Comparison of ENCODE assay signal across 10 cellular contexts in genomic region chr7:158811894-158812293, GRCh38. TPM values are rescaled to one million over a fixed set of nuclear protein-coding genes. Genes with fewer than 3 reads are reported as not detected.
DNase-seq lines count a peak whose midpoint lies in the region; TF ChIP-seq lines count a peak whose summit lies in the region.
"Had no signal": no experiment of that assay in that cellular context is flagged by ENCODE, and none has a peak within 500 bp of the region (broad histone marks: within the 10 kb centered on the region; RNA-seq: fewer than 3 reads in every experiment).

No MANE protein-coding gene starts in this region.

- peak overlapping the region; percentile 95 for H3K27ac Mint-ChIP-seq in activated T-cell treated with anti-CD3 and anti-CD28 coated beads, Interleukin-2, amount 50 U/mL, for 24 hours

- in situ Hi-C loops in mammary epithelial cell (cut with MboI; ENCODE audit: low sequenced_read_pairs in 2 of 2) (no loop called here), transverse colon (cut with MboI; ENCODE audit: low pct_ligation_motif_present in 1 of 4, low pct_unique_long_range_greater_than_20kb in 1 of 4, low sequenced_read_pairs in 3 of 4) (no loop called here)

- H3K4me1 Mint-ChIP-seq in activated T-cell treated with anti-CD3 and anti-CD28 coated beads, Interleukin-2, amount 50 U/mL, for 24 hours (ENCODE audit: low read depth), result peaks cover 90% of the 10 kb centered on the region

- H2AFZ ChIP-seq in mammary epithelial cell (ENCODE audit: low read depth, low read length), result no peak overlapping the region

- WGBS in mammary epithelial cell (ENCODE audit: low coverage, missing lambda C conversion rate), result 81% methylated on average over 4 of the region's 5 CpGs
- 83% methylated on average over 5 of the region's 5 CpGs; no CpG with 5 or more reads in 1 of the 2 donors for WGBS in transverse colon (ENCODE audit: low coverage in 1 of 2), 2 donors

- CTCF ChIA-PET in mammary epithelial cell (lab: Charles Lee; ENCODE audit: low non-redundant PET), result no interaction called here

- no peak for TF ChIP-seq POLR2A in transverse colon (IDR thresholded peaks at IDR 0.05)

- H3K9ac ChIP-seq in mammary epithelial cell (ENCODE audit: insufficient read depth, low read length) (no peak overlapping the region), muscle layer of colon (ENCODE audit: low read length) (no peak overlapping the region)

- TF ChIP-seq EP300 in transverse colon (IDR thresholded peaks at IDR 0.05; ENCODE audit: low read depth), result no peak

- peak overlapping the region; percentile 5 for H3K4me2 ChIP-seq in mammary epithelial cell (ENCODE audit: insufficient read depth, low read depth, low read length)

- H3K27me3 Mint-ChIP-seq in activated T-cell treated with anti-CD3 and anti-CD28 coated beads, Interleukin-2, amount 50 U/mL, for 24 hours, result no peaks in the 10 kb centered on the region

- peak overlapping the region; percentile 68 for H3K4me3 Mint-ChIP-seq in activated T-cell treated with anti-CD3 and anti-CD28 coated beads, Interleukin-2, amount 50 U/mL, for 24 hours

- H4K20me1 ChIP-seq in mammary epithelial cell (ENCODE audit: insufficient read depth, low read length), result no peaks in the 10 kb centered on the region

- no peak for DNase-seq in activated T-cell treated with anti-CD3 and anti-CD28 coated beads, Interleukin-2, amount 50 U/mL, for 24 hours
- DNase-seq in activated T-cell treated with anti-CD3 and anti-CD28 coated beads, Interleukin-2, amount 50 U/mL, for 1 hour, result no peak
- no peak for DNase-seq in mammary epithelial cell
- DNase-seq in transverse colon, result no peak
- DNase-seq in NCI-H2029 (lab: John Stamatoyannopoulos, UW), result no peak
- no peak for DNase-seq in T1000 (lab: John Stamatoyannopoulos, UW)
- DNase-seq in NOMO-1 (lab: John Stamatoyannopoulos, UW; ENCODE audit: unreplicated experiment in 2 of 2), result no peak
- DNase-seq: activated CD4-positive, CD25-positive, alpha-beta regulatory T cell treated with anti-CD3 and anti-CD28 coated beads, Interleukin-2, amount 50 U/mL, for 72 hours; NCI-H69 had no signal

- no peaks in the 10 kb centered on the region for H3K9me3 ChIP-seq in mammary epithelial cell (replicated peaks; ENCODE audit: insufficient read depth, low read length)
- no peaks in the 10 kb centered on the region for H3K9me3 ChIP-seq in muscle layer of colon (ENCODE audit: low read length)
- H3K9me3 ChIP-seq in transverse colon, result no peaks in the 10 kb centered on the region

- H3K27me3 ChIP-seq in mammary epithelial cell (ENCODE audit: insufficient read depth, low read length) (no peaks in the 10 kb centered on the region), muscle layer of colon (ENCODE audit: control insufficient read depth in 1 of 2, insufficient read depth in 2 of 2, low read length in 2 of 2) (no peaks in the 10 kb centered on the region), transverse colon (no peaks in the 10 kb centered on the region)

- H3K9me3 Mint-ChIP-seq in activated T-cell treated with anti-CD3 and anti-CD28 coated beads, Interleukin-2, amount 50 U/mL, for 24 hours, result no peaks in the 10 kb centered on the region

- intact Hi-C loops in mammary epithelial cell (cut with micrococcal nuclease), result no loop called here
- intact Hi-C loops in transverse colon (cut with DNase I; ENCODE audit: low total_unique reads), result no loop called here

- H3K4me1 ChIP-seq in mammary epithelial cell (ENCODE audit: insufficient read depth, low read length), result peaks cover 40% of the 10 kb centered on the region
- H3K4me1 ChIP-seq in muscle layer of colon (ENCODE audit: insufficient read depth, low read length), result peaks cover 62% of the 10 kb centered on the region
- peaks cover 16 to 63% (median 29%) of the 10 kb centered on the region in 4 donors for H3K4me1 ChIP-seq in transverse colon

- H3K36me3 Mint-ChIP-seq in activated T-cell treated with anti-CD3 and anti-CD28 coated beads, Interleukin-2, amount 50 U/mL, for 24 hours (ENCODE audit: low read depth), result peaks cover 44% of the 10 kb centered on the region

- H3K36me3 ChIP-seq in mammary epithelial cell (ENCODE audit: insufficient read depth, low read length), result peaks cover 9% of the 10 kb centered on the region
- H3K36me3 ChIP-seq in muscle layer of colon (ENCODE audit: insufficient read depth, low read length), result peaks cover 11% of the 10 kb centered on the region
- no peaks in the 10 kb centered on the region for H3K36me3 ChIP-seq in transverse colon

- no peak overlapping the region for H3K4me3 ChIP-seq in mammary epithelial cell (replicated peaks in 1 of 3; ENCODE audit: insufficient read depth in 1 of 3, low read depth in 2 of 3, low read length in 3 of 3)
- H3K4me3 ChIP-seq in muscle layer of colon (ENCODE audit: low read depth in 1 of 2, low read length in 2 of 2), result no peak overlapping the region
- H3K4me3 ChIP-seq in transverse colon, result no peak overlapping the region

- BruUV-seq in mammary epithelial cell (replicated peaks; lab: Mats Ljungman, UMichigan), result no TSS peak

- dilution Hi-C loops in mammary epithelial cell (cut with HindIII; ENCODE audit: low sequenced_read_pairs), result no loop called here

- H3K27ac ChIP-seq in mammary epithelial cell (ENCODE audit: insufficient read depth, low read depth, low read length), result peak overlapping the region; percentile 63
- peak overlapping the region; percentile 74 for H3K27ac ChIP-seq in muscle layer of colon (ENCODE audit: low read depth, low read length)
- H3K27ac ChIP-seq in transverse colon, result peak overlapping the region; percentile 51 to 80 (median 74)

- H3K79me2 ChIP-seq in mammary epithelial cell (ENCODE audit: insufficient read depth, low read length), result peaks cover 97% of the 10 kb centered on the region

- TF ChIP-seq CTCF in mammary epithelial cell (conservative IDR thresholded peaks at IDR 0.05 in 1 of 2, IDR thresholded peaks at IDR 0.05 in 1 of 2; ENCODE audit: extremely low read depth in 1 of 2, insufficient read depth in 1 of 2, low read depth in 1 of 2, low read length in 2 of 2), result no peak
- TF ChIP-seq CTCF in transverse colon (IDR thresholded peaks at IDR 0.05), result no peak

RNA-seq across cellular contexts. Expression of gene ESYT2, which starts 17.4 kb away (rescaled TPM):
- total RNA-seq in mammary epithelial cell (100 to 1,000 TPM in 1 of 2 donors, 10 to 100 TPM in 1; 78.9 to 101 TPM), transverse colon (100 to 1,000 TPM in 1 of 4 donors, 10 to 100 TPM in 3; 78.6 to 113 (median 87.3) TPM)
- 60.5 TPM for polyA plus RNA-seq in mammary epithelial cell
- 84.7 TPM for polyA minus RNA-seq in mammary epithelial cell

RNA-seq across cellular contexts. Expression of gene DYNC2I1, which starts 44.5 kb away (rescaled TPM):
- 10 to 100 TPM in 1 of 2 donors, 1 to 10 TPM in 1; 5.0 to 18.4 TPM for total RNA-seq in mammary epithelial cell
- 10.5 TPM for polyA plus RNA-seq in mammary epithelial cell
- polyA minus RNA-seq in mammary epithelial cell, result 2.3 TPM
- 100 to 1,000 TPM in 1 of 4 donors, 10 to 100 TPM in 3; 24.3 to 105 (median 51.5) TPM for total RNA-seq in transverse colon
